Comparison of ENCODE assay signal across 18 cellular contexts in genomic region chr5:116686438-116686837, GRCh38.
A peak's percentile ranks its signal among the peaks of the same experiment; 100 is the strongest.
DNase-seq lines count a peak whose midpoint lies in the region; ATAC-seq and TF ChIP-seq lines count a peak whose summit lies in the region.
"Had no signal": no experiment of that assay in that cellular context is flagged by ENCODE, and none has a peak within 500 bp of the region (broad histone marks: within the 10 kb centered on the region; RNA-seq: fewer than 3 reads in every experiment).

No MANE protein-coding gene starts in this region.

- H3K9me3 Mint-ChIP-seq in WTC11 = no peaks in the 10 kb centered on the region
- H3K9me3 Mint-ChIP-seq: CD4-positive, alpha-beta T cell had no signal

- no peak overlapping the region for H3K4me2 ChIP-seq in trophoblast cell (ENCODE audit: low read length)
- H3K4me2 ChIP-seq: A549 had no signal

- no peaks in the 10 kb centered on the region for H3K9me3 ChIP-seq in trophoblast cell (ENCODE audit: insufficient read depth, low read depth, low read length)
- H3K9me3 ChIP-seq in tibial nerve = no peaks in the 10 kb centered on the region
- H3K9me3 ChIP-seq: A549, Caco-2, HAP-1 had no signal

- no peaks in the 10 kb centered on the region for H3K79me2 ChIP-seq in trophoblast cell (ENCODE audit: control insufficient read depth, insufficient read depth, low read length, poor library complexity)

- H2AK5ac ChIP-seq in trophoblast cell (ENCODE audit: low read length) = peak overlapping the region; percentile 69

- H3K4me1 ChIP-seq in trophoblast cell (ENCODE audit: control insufficient read depth in 1 of 2, insufficient read depth in 2 of 2, low read length in 2 of 2) (no peaks in the 10 kb centered on the region), tibial nerve (no peaks in the 10 kb centered on the region)
- H3K4me1 ChIP-seq: A549, Caco-2, HAP-1 had no signal

- no peak overlapping the region for H2BK120ac ChIP-seq in trophoblast cell (ENCODE audit: insufficient read depth, low read length, poor library complexity)

- H2BK5ac ChIP-seq in trophoblast cell (ENCODE audit: low read depth, low read length, poor library complexity) = peak overlapping the region; percentile 27

- peak overlapping the region; percentile 91 for H4K8ac ChIP-seq in trophoblast cell (ENCODE audit: low read depth, low read length)

- peak overlapping the region; percentile 70 for H4K12ac ChIP-seq in trophoblast cell (ENCODE audit: low read depth, low read length)

- H3K36me3 ChIP-seq in trophoblast cell (ENCODE audit: control insufficient read depth in 1 of 2, insufficient read depth in 2 of 2, low read length in 2 of 2) = no peaks in the 10 kb centered on the region
- no peaks in the 10 kb centered on the region for H3K36me3 ChIP-seq in tibial nerve
- H3K36me3 ChIP-seq: HAP-1 had no signal

- H3K27me3 Mint-ChIP-seq in WTC11 (ENCODE audit: low read depth) = no peaks in the 10 kb centered on the region; the same call in 1 of the 2 replicates
- H3K27me3 Mint-ChIP-seq: CD4-positive, alpha-beta T cell had no signal

- TF ChIP-seq CTCF in WTC11 (IDR thresholded peaks at IDR 0.05) = no peak
- TF ChIP-seq CTCF in tibial nerve (IDR thresholded peaks at IDR 0.05) = no peak

- POLR2A ChIA-PET in WTC11 (lab: Charles Lee) = no interaction called here

- peaks cover 4% of the 10 kb centered on the region for H3K79me1 ChIP-seq in trophoblast cell (ENCODE audit: low read length)

- H3K4me1 Mint-ChIP-seq in WTC11 = peaks cover 20% of the 10 kb centered on the region

- no peak for TF ChIP-seq EP300 in tibial nerve (IDR thresholded peaks at IDR 0.05)

- peak overlapping the region; percentile 68 for H4K91ac ChIP-seq in trophoblast cell (ENCODE audit: low read depth, low read length)

- peak overlapping the region; percentile 71 for H3K18ac ChIP-seq in trophoblast cell (ENCODE audit: low read length)

- peak overlapping the region; percentile 43; the same call in 1 of the 2 replicates for H3K27ac Mint-ChIP-seq in WTC11
- H3K27ac Mint-ChIP-seq: CD4-positive, alpha-beta T cell had no signal

- H3K27me3 ChIP-seq in trophoblast cell (ENCODE audit: insufficient read depth, low read length) (no peaks in the 10 kb centered on the region), tibial nerve (no peaks in the 10 kb centered on the region)

- H3K4me3 ChIP-seq in trophoblast cell (ENCODE audit: low read depth, low read length) (no peak overlapping the region), tibial nerve (no peak overlapping the region)
- H3K4me3 ChIP-seq: A549, HAP-1, K562 had no signal

- no peak for TF ChIP-seq POLR2A in tibial nerve (IDR thresholded peaks at IDR 0.05)

- H3K9ac ChIP-seq in trophoblast cell (ENCODE audit: low read length) = no peak overlapping the region

- WGBS in trophoblast cell (ENCODE audit: extremely low coverage, insufficient coverage, insufficient read length) = no CpG with 5 or more reads among the region's 4 CpGs
- 92 to 96% methylated on average over 4 of the region's 4 CpGs for WGBS in tibial nerve, 2 donors

- ATAC-seq in WTC11 = peak; percentile 91
- ATAC-seq: A549, K562 had no signal

- H3K27ac ChIP-seq in trophoblast cell (ENCODE audit: low read depth, low read length) (no peak overlapping the region), tibial nerve (no peak overlapping the region)
- H3K27ac ChIP-seq: 22Rv1, A549, C4-2B had no signal

- H3K23ac ChIP-seq in trophoblast cell (ENCODE audit: low read length) = no peak overlapping the region

- CTCF ChIA-PET in WTC11 (lab: Charles Lee) = no interaction called here

- DNase-seq in ELF-1 (ENCODE audit: low read depth, low spot score) (peak; percentile 13), WTC11 (ENCODE audit: low spot score) (no peak), iPS-NIHi7 (ENCODE audit: extremely low spot score) (peak; percentile 27), trophoblast cell (no peak), glomerular visceral epithelial cell (ENCODE audit: extremely low spot score) (no peak), NCI-H1105 (lab: John Stamatoyannopoulos, UW) (no peak), tibial nerve (ENCODE audit: low spot score in 2 of 2) (no peak)
- DNase-seq: AML-193; Caco-2; CD4-positive, alpha-beta T cell; GF-D8; GOT3; IMR-90 had no signal

- H3K4me3 Mint-ChIP-seq in WTC11 = no peak overlapping the region
- H3K4me3 Mint-ChIP-seq: CD4-positive, alpha-beta T cell had no signal

- H3K14ac ChIP-seq in trophoblast cell (ENCODE audit: low read length) = peak overlapping the region; percentile 61

- no peak overlapping the region for H2AFZ ChIP-seq in trophoblast cell (ENCODE audit: insufficient read depth, low read length, poor library complexity)

- H3K4ac ChIP-seq in trophoblast cell (ENCODE audit: low read depth, low read length) = no peak overlapping the region

- H2BK12ac ChIP-seq in trophoblast cell (ENCODE audit: low read length) = peak overlapping the region; percentile 43

- H3K36me3 Mint-ChIP-seq in WTC11 = no peaks in the 10 kb centered on the region

TF ChIP-seq in WTC11, 78 proteins besides CTCF, POLR2A, EP300 and RAD21:
- no peak for TF ChIP-seq ZBTB43 (CRISPR knock-in tag; IDR thresholded peaks at IDR 0.05)
- TF ChIP-seq, protein P1, sequence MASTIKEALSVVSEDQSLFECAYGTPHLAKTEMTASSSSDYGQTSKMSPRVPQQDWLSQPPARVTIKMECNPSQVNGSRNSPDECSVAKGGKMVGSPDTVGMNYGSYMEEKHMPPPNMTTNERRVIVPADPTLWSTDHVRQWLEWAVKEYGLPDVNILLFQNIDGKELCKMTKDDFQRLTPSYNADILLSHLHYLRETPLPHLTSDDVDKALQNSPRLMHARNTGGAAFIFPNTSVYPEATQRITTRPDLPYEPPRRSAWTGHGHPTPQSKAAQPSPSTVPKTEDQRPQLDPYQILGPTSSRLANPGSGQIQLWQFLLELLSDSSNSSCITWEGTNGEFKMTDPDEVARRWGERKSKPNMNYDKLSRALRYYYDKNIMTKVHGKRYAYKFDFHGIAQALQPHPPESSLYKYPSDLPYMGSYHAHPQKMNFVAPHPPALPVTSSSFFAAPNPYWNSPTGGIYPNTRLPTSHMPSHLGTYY (CRISPR knock-in tag; IDR thresholded peaks at IDR 0.05) = no peak
- TF ChIP-seq, protein P2, sequence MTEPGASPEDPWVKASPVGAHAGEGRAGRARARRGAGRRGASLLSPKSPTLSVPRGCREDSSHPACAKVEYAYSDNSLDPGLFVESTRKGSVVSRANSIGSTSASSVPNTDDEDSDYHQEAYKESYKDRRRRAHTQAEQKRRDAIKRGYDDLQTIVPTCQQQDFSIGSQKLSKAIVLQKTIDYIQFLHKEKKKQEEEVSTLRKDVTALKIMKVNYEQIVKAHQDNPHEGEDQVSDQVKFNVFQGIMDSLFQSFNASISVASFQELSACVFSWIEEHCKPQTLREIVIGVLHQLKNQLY (CRISPR knock-in tag; IDR thresholded peaks at IDR 0.05) = no peak
- 0 out of 2 replicates have a peak, but pooled peaks have one; percentile 8 for TF ChIP-seq ZNF423 (CRISPR knock-in tag; IDR thresholded peaks at IDR 0.05)
- no peak for TF ChIP-seq MYBL2 (CRISPR knock-in tag; IDR thresholded peaks at IDR 0.05)
- TF ChIP-seq EMX1 (CRISPR knock-in tag; IDR thresholded peaks at IDR 0.05) = no peak
TF ChIP-seq in WTC11: peak in this region for 1.

Comparison
In these comparisons a context has a peak if more than half of its experiments do, and no peak if none do; other contexts are left out.
1. DNase-seq: peak in ELF-1 (single experiment) and iPS-NIHi7 (single experiment); none in WTC11 (single experiment), trophoblast cell (0 of 2), glomerular visceral epithelial cell (single experiment), NCI-H1105 (single experiment) and tibial nerve (0 of 2).